ENCODE assay signal across 8 cellular contexts in the genomic region with DNA sequence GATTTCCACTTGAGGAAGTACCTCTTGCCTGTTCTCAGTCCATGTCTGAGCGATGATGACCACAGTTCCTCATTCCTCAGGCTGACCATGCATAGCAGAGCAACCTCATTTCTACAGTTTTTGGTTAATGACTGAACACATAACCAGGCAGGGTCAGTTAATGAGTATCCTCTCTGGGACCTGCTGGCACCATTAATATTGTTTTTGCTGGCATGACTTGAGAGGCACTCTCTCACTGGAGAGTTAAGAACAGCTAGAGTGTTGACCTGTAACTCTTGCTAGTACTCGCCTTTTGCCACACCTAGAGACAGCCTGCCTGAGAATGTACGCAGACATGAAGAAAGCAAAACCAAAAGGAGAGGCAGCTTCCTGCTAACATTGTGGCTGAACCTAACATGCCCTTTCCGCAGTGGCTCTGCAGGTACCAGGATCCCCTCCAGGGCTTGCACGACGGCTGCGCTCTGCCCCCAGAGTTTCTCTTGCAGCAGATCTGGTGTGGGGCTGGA. TPM values are rescaled to one million over a fixed set of nuclear protein-coding genes. Genes with fewer than 3 reads are reported as not detected.
DNase-seq lines count a peak whose midpoint lies in the region; ATAC-seq and TF ChIP-seq lines count a peak whose summit lies in the region.

No MANE protein-coding gene starts in this region.

- H3K36me3 ChIP-seq in OCI-LY1 (ENCODE audit: insufficient read depth, low read length) (no peaks in the 10 kb centered on the region), lower lobe of right lung (no peaks in the 10 kb centered on the region)

- no peaks in the 10 kb centered on the region for H4K20me1 ChIP-seq in OCI-LY1 (ENCODE audit: insufficient read depth, low read length)

- peak; percentile 66 for DNase-seq in GM13976 (ENCODE audit: low spot score)
- peak; percentile 61 for DNase-seq in activated gamma-delta T cell treated with Interleukin-2 at 50 U/mL for 16 hours
- DNase-seq in lower lobe of right lung = peak; percentile 55
- DNase-seq in stimulated activated naive CD4-positive, alpha-beta T cell (lab: John Stamatoyannopoulos, UW) = peak; percentile 14 to 71 (median 45)
- no peak for DNase-seq in NCI-H2081 treated with DMSO at 0.1 percent for 48 hours (lab: John Stamatoyannopoulos, UW)
- DNase-seq in NCI-H82 treated with DMSO at 0.1 percent for 48 hours (lab: John Stamatoyannopoulos, UW; ENCODE audit: unreplicated experiment) = no peak

- ATAC-seq in HG02610 (IDR thresholded peaks at IDR 0.05; ENCODE audit: unreplicated experiment) = peak; percentile 80
- ATAC-seq in lower lobe of right lung = peak; percentile 97 to 98

- H3K27me3 ChIP-seq in OCI-LY1 (ENCODE audit: insufficient read depth, low read length) (peaks cover 4% of the 10 kb centered on the region; the same call in 1 of the 2 replicates), lower lobe of right lung (ENCODE audit: low read depth) (no peaks in the 10 kb centered on the region)

- H3K9me3 ChIP-seq in OCI-LY1 (ENCODE audit: low read length) = peaks cover 3% of the 10 kb centered on the region; the same call in 1 of the 2 replicates
- H3K9me3 ChIP-seq in lower lobe of right lung = no peaks in the 10 kb centered on the region

- in situ Hi-C loops in GM13976 (cut with MboI; ENCODE audit: low sequenced_read_pairs, unreplicated experiment) = no loop called here

- H3K27ac ChIP-seq in OCI-LY1 (ENCODE audit: low read depth, low read length, poor library complexity, severe bottlenecking) = no peak overlapping the region
- peak overlapping the region; percentile 77 for H3K27ac ChIP-seq in lower lobe of right lung

- no peaks in the 10 kb centered on the region for H3K79me2 ChIP-seq in OCI-LY1 (ENCODE audit: insufficient read depth, low read length)

- no peak overlapping the region for H3K9ac ChIP-seq in OCI-LY1 (ENCODE audit: low read length)

- H3K4me2 ChIP-seq in OCI-LY1 (ENCODE audit: low read length) = peak overlapping the region; percentile 36; the same call in 1 of the 2 replicates

- intact Hi-C loops in lower lobe of right lung (cut with DNase I) = no loop called here

- H3F3A ChIP-seq in OCI-LY1 (ENCODE audit: insufficient read depth, low read length) = no peaks in the 10 kb centered on the region

- H3K4me3 ChIP-seq in OCI-LY1 (ENCODE audit: low read depth, low read length, poor library complexity, severe bottlenecking) (no peak overlapping the region), lower lobe of right lung (peak overlapping the region; percentile 26)

- H3K4me1 ChIP-seq in OCI-LY1 (ENCODE audit: insufficient read depth, low read length, severe bottlenecking) (peaks cover 9% of the 10 kb centered on the region), lower lobe of right lung (peaks cover 9% of the 10 kb centered on the region)

- no peaks in the 10 kb centered on the region for H3K9me2 ChIP-seq in OCI-LY1 (ENCODE audit: low read depth, low read length)

- TF ChIP-seq CTCF in GM13976 (IDR thresholded peaks at IDR 0.05; ENCODE audit: borderline replicate concordance, control extremely low read depth, extremely low read depth, insufficient read depth, missing control alignments) (no peak), OCI-LY1 (IDR thresholded peaks at IDR 0.05; ENCODE audit: low read length) (no peak), lower lobe of right lung (IDR thresholded peaks at IDR 0.05) (no peak)

- no peak overlapping the region for H2AFZ ChIP-seq in OCI-LY1 (ENCODE audit: low read length)

RNA-seq across cellular contexts. Expression of gene PECR, which starts 23.9 kb away (rescaled TPM):
- 18.5 TPM for total RNA-seq in lower lobe of right lung

RNA-seq across cellular contexts. Expression of gene TMEM169, which starts 24.0 kb away (rescaled TPM):
- total RNA-seq in lower lobe of right lung = 1.2 TPM

RNA-seq across cellular contexts. Expression of gene MREG, which starts 44.4 kb away (rescaled TPM):
- total RNA-seq in lower lobe of right lung = 12.7 TPM

RNA-seq across cellular contexts. Expression of gene XRCC5, which starts 51.4 kb away (rescaled TPM):
- 155 TPM for total RNA-seq in lower lobe of right lung

Comparison
In these comparisons a context has a peak if more than half of its experiments do, and no peak if none do; other contexts are left out.
1. DNase-seq: peak in GM13976 (single experiment), activated gamma-delta T cell treated with Interleukin-2 at 50 U/mL for 16 hours (single experiment), lower lobe of right lung (single experiment) and stimulated activated naive CD4-positive, alpha-beta T cell (6 of 6); none in NCI-H2081 treated with DMSO at 0.1 percent for 48 hours (single experiment) and NCI-H82 treated with DMSO at 0.1 percent for 48 hours (single experiment).